1 cellular context compared by ENCODE assay signal in the genomic region with DNA sequence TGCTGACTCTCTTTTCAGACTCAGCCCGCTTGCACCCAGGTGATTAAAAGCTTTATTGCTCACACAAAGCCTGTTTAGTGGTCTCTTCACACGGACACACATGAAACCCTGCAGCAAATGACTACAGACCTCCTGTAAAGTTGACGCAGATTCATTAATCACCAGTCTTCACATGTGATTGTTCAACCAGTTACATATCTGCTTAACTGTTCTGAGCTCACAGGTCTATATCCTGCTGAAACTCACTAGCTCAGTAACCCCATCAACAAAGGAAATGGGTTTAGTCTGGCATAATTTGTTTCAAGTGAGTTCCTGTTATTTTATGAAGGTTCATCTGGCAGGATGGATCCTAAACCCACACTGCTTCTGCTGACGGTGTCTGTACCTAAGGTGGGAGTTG.
TF ChIP-seq lines count a peak whose summit lies in the region.

No MANE protein-coding gene starts in this region.

TF ChIP-seq in H1, 55 proteins besides CTCF, POLR2A, EP300 and RAD21:
- TF ChIP-seq CREB1 (IDR thresholded peaks at IDR 0.05) = no peak
